20 cellular contexts compared by ENCODE assay signal in genomic region chr9:69817202-69817601, GRCh38. TPM values are rescaled to one million over a fixed set of nuclear protein-coding genes. Genes with fewer than 3 reads are reported as not detected.
DNase-seq lines count a peak whose midpoint lies in the region; ATAC-seq, FAIRE-seq and TF ChIP-seq lines count a peak whose summit lies in the region.
"Had no signal": no experiment of that assay in that cellular context is flagged by ENCODE, and none has a peak within 500 bp of the region (broad histone marks: within the 10 kb centered on the region; RNA-seq: fewer than 3 reads in every experiment).

No MANE protein-coding gene starts in this region.

- no peaks in the 10 kb centered on the region for H3K9me3 ChIP-seq in keratinocyte (ENCODE audit: control insufficient read depth, low read depth, low read length)

- H3K9me1 ChIP-seq in keratinocyte (ENCODE audit: control insufficient read depth, extremely low read depth, insufficient read depth, low read length): no peaks in the 10 kb centered on the region

- H3K4me3 Mint-ChIP-seq in T-helper 2 cell treated with Interferon-gamma antibody and Interleukin-4, amounts not matched to agents 5 μg/mL and 100 μg/mL, for 36 hours: peak overlapping the region; percentile 58
- peak overlapping the region; percentile 22; the same call in 1 of the 2 replicates for H3K4me3 Mint-ChIP-seq in HFFc6
- H3K4me3 Mint-ChIP-seq: CD4-positive, alpha-beta memory T cell had no signal

- peak overlapping the region; percentile 46 for H2AFZ ChIP-seq in keratinocyte (ENCODE audit: control insufficient read depth, low read length)

- dilution Hi-C loops in keratinocyte (cut with MboI; ENCODE audit: extremely low pct_ligation_motif_present, low sequenced_read_pairs): no loop called here

- H3K4me1 Mint-ChIP-seq in T-helper 2 cell treated with Interferon-gamma antibody and Interleukin-4, amounts not matched to agents 5 μg/mL and 100 μg/mL, for 36 hours (ENCODE audit: low read depth): peaks cover 78% of the 10 kb centered on the region
- H3K4me1 Mint-ChIP-seq in HFFc6 (ENCODE audit: low read depth): peaks cover 69% of the 10 kb centered on the region

- ATAC-seq in SK-N-SH treated with all-trans-retinoic acid at 6 μM for 48 hours: peak; percentile 79
- ATAC-seq: HCT116 had no signal

- H3K4me2 ChIP-seq in keratinocyte (ENCODE audit: control insufficient read depth, extremely low read depth, insufficient read depth, low read depth, low read length): no peak overlapping the region

- H3K27me3 Mint-ChIP-seq in T-helper 2 cell treated with Interferon-gamma antibody and Interleukin-4, amounts not matched to agents 5 μg/mL and 100 μg/mL, for 36 hours (ENCODE audit: low read depth): peaks cover 4% of the 10 kb centered on the region
- H3K27me3 Mint-ChIP-seq in HFFc6 (ENCODE audit: insufficient read depth): peaks cover 2% of the 10 kb centered on the region; the same call in 1 of the 2 replicates

- H3K27ac Mint-ChIP-seq in T-helper 2 cell treated with Interferon-gamma antibody and Interleukin-4, amounts not matched to agents 5 μg/mL and 100 μg/mL, for 36 hours: no peak overlapping the region
- H3K27ac Mint-ChIP-seq in HFFc6: peak overlapping the region; percentile 34; the same call in 1 of the 2 replicates
- H3K27ac Mint-ChIP-seq: CD4-positive, alpha-beta memory T cell had no signal

- no peaks in the 10 kb centered on the region for H3K9me3 Mint-ChIP-seq in T-helper 2 cell treated with Interferon-gamma antibody and Interleukin-4, amounts not matched to agents 5 μg/mL and 100 μg/mL, for 36 hours
- H3K9me3 Mint-ChIP-seq in HFFc6: no peaks in the 10 kb centered on the region

- no peak for FAIRE-seq in keratinocyte (lab: Jason Lieb, UNC)

- no peak for DNase-seq in T-helper 2 cell treated with Interferon-gamma antibody and Interleukin-4, amounts not matched to agents 5 μg/mL and 100 μg/mL, for 36 hours (ENCODE audit: low spot score)
- DNase-seq in T-helper 2 cell (no peak), HFFc6 (no peak), keratinocyte (ENCODE audit: low read depth, low spot score) (no peak), DMS53 (lab: John Stamatoyannopoulos, UW) (no peak), NCI-H187 (lab: John Stamatoyannopoulos, UW) (no peak)
- DNase-seq in activated effector memory CD4-positive, alpha-beta T cell treated with anti-CD3 and anti-CD28 coated beads, Interleukin-2, amount 50 U/mL, for 16 hours: no peak
- DNase-seq: Calu3; CD4-positive, alpha-beta memory T cell; NCI-H1417; NCI-H187 treated with DMSO at 0.1 percent for 48 hours; NCI-H2227 treated with DMSO at 0.1 percent for 48 hours; NCI-H524; NCI-H82; OCI-M1; SHP77 had no signal

- H4K20me1 ChIP-seq in keratinocyte (ENCODE audit: control insufficient read depth, extremely low read depth, insufficient read depth, low read length): no peaks in the 10 kb centered on the region

- no peaks in the 10 kb centered on the region for H3K4me1 ChIP-seq in keratinocyte (ENCODE audit: control insufficient read depth, extremely low read depth, insufficient read depth, low read length)

- no peaks in the 10 kb centered on the region for H3K36me3 ChIP-seq in keratinocyte (ENCODE audit: control insufficient read depth in 2 of 2, extremely low read depth in 1 of 2, insufficient read depth in 2 of 2, low read length in 2 of 2)

- H3K9ac ChIP-seq in keratinocyte (ENCODE audit: control insufficient read depth, extremely low read depth, insufficient read depth, low read length): no peak overlapping the region

- TF ChIP-seq CTCF in HFFc6 (IDR thresholded peaks at IDR 0.05): no peak
- no peak for TF ChIP-seq CTCF in keratinocyte (optimal IDR thresholded peaks at IDR 0.05 in 1 of 3, IDR thresholded peaks at IDR 0.05 in 1 of 3, conservative IDR thresholded peaks at IDR 0.05 in 1 of 3; ENCODE audit: extremely low read depth in 1 of 3, insufficient read depth in 2 of 3, low read length in 3 of 3)

- no peaks in the 10 kb centered on the region for H3K27me3 ChIP-seq in keratinocyte (ENCODE audit: control insufficient read depth, extremely low read depth, insufficient read depth, low read length)

- no peak overlapping the region for H3K27ac ChIP-seq in keratinocyte (ENCODE audit: control insufficient read depth, insufficient read depth, low read length)
- H3K27ac ChIP-seq: 22Rv1 had no signal

- no peak overlapping the region for H3K4me3 ChIP-seq in keratinocyte (ENCODE audit: control insufficient read depth in 2 of 3, extremely low read depth in 1 of 3, insufficient read depth in 2 of 3, low read depth in 1 of 3, low read length in 3 of 3)

- peaks cover 8% of the 10 kb centered on the region for H3K36me3 Mint-ChIP-seq in T-helper 2 cell treated with Interferon-gamma antibody and Interleukin-4, amounts not matched to agents 5 μg/mL and 100 μg/mL, for 36 hours (ENCODE audit: low read depth)
- no peaks in the 10 kb centered on the region; the same call in 1 of the 2 replicates for H3K36me3 Mint-ChIP-seq in HFFc6 (ENCODE audit: low read depth)
- H3K36me3 Mint-ChIP-seq: CD4-positive, alpha-beta memory T cell had no signal

- no peaks in the 10 kb centered on the region for H3K79me2 ChIP-seq in keratinocyte (ENCODE audit: control insufficient read depth, insufficient read depth, low read length)

TF ChIP-seq in SK-N-SH treated with all-trans-retinoic acid at 6 μM for 48 hours, 23 proteins besides CTCF, POLR2A, EP300 and RAD21 (continues in another document):
- TF ChIP-seq GLIS3 (CRISPR knock-in tag; IDR thresholded peaks at IDR 0.05) (no peak), ZNF70 (CRISPR knock-in tag; IDR thresholded peaks at IDR 0.05) (no peak), TCF4 (CRISPR knock-in tag; IDR thresholded peaks at IDR 0.05; ENCODE audit: borderline replicate concordance) (peak; percentile 85), OSR1 (CRISPR knock-in tag; IDR thresholded peaks at IDR 0.05) (no peak), ESRRG (CRISPR knock-in tag; IDR thresholded peaks at IDR 0.05) (no peak), ZFP3 (CRISPR knock-in tag; IDR thresholded peaks at IDR 0.05) (no peak), ISL1 (CRISPR knock-in tag; IDR thresholded peaks at IDR 0.05) (peak; percentile 27; the same call in 1 of the 2 replicates), CSRNP3 (CRISPR knock-in tag; IDR thresholded peaks at IDR 0.05) (no peak), TOX (CRISPR knock-in tag; IDR thresholded peaks at IDR 0.05; ENCODE audit: borderline replicate concordance) (no peak)
- TF ChIP-seq, protein P1, sequence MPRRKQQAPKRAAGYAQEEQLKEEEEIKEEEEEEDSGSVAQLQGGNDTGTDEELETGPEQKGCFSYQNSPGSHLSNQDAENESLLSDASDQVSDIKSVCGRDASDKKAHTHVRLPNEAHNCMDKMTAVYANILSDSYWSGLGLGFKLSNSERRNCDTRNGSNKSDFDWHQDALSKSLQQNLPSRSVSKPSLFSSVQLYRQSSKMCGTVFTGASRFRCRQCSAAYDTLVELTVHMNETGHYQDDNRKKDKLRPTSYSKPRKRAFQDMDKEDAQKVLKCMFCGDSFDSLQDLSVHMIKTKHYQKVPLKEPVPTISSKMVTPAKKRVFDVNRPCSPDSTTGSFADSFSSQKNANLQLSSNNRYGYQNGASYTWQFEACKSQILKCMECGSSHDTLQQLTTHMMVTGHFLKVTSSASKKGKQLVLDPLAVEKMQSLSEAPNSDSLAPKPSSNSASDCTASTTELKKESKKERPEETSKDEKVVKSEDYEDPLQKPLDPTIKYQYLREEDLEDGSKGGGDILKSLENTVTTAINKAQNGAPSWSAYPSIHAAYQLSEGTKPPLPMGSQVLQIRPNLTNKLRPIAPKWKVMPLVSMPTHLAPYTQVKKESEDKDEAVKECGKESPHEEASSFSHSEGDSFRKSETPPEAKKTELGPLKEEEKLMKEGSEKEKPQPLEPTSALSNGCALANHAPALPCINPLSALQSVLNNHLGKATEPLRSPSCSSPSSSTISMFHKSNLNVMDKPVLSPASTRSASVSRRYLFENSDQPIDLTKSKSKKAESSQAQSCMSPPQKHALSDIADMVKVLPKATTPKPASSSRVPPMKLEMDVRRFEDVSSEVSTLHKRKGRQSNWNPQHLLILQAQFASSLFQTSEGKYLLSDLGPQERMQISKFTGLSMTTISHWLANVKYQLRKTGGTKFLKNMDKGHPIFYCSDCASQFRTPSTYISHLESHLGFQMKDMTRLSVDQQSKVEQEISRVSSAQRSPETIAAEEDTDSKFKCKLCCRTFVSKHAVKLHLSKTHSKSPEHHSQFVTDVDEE (CRISPR knock-in tag; IDR thresholded peaks at IDR 0.05): peak; percentile 78

RNA-seq across cellular contexts. Expression of gene CFAP95, which starts 3.4 kb away (rescaled TPM):
- under 1 TPM in 1 of 6 experiments, not detected in 5; 0.32 TPM for total RNA-seq in HFFc6 (2021; fragmentation: NEBNext Ultra II Directional; extraction: Animal tissue kit (Norgen Biotek cat#: 25700))
- polyA plus RNA-seq in keratinocyte: 0.08 TPM in 1 of 3 replicates, not detected in the others
- polyA plus RNA-seq in keratinocyte (2011; ENCODE audit: low read depth): not detected
- not detected in 2 replicates for polyA plus RNA-seq in keratinocyte (2011; cell fraction: cytosol; rRNA removed)
- polyA plus RNA-seq in keratinocyte (2011; cell fraction: nucleus; rRNA removed): not detected in 2 replicates
- not detected in 2 replicates for polyA plus RNA-seq in keratinocyte (2012; ENCODE audit: low replicate concordance)
- not detected in 3 replicates for polyA minus RNA-seq in keratinocyte
- not detected for polyA minus RNA-seq in keratinocyte (2011; cell fraction: cytosol; rRNA and poly(A)+ RNA removed)
- polyA minus RNA-seq in keratinocyte (2011; cell fraction: nucleus; rRNA and poly(A)+ RNA removed): not detected in 2 replicates
- total RNA-seq: CD4-positive, alpha-beta memory T cell; RPMI7951 had no signal
- polyA plus RNA-seq: CD4-positive, alpha-beta memory T cell had no signal

RNA-seq across cellular contexts. Expression of gene PTAR1, which starts 57.4 kb away (rescaled TPM):
- 10 to 100 TPM; 49.8 to 61.3 (median 55.3) TPM for total RNA-seq in HFFc6 (2021; fragmentation: NEBNext Ultra II Directional; extraction: Animal tissue kit (Norgen Biotek cat#: 25700))
- polyA plus RNA-seq in keratinocyte: 10.4 to 15.5 TPM (median 11.5 TPM) in 3 replicates
- 4.5 TPM for polyA plus RNA-seq in keratinocyte (2011; ENCODE audit: low read depth)
- polyA plus RNA-seq in keratinocyte (2011; cell fraction: cytosol; rRNA removed): 4.9 and 7.9 TPM in 2 replicates
- polyA plus RNA-seq in keratinocyte (2011; cell fraction: nucleus; rRNA removed): 20.7 and 28.4 TPM in 2 replicates
- 6.8 and 13.8 TPM in 2 replicates for polyA plus RNA-seq in keratinocyte (2012; ENCODE audit: low replicate concordance)
- polyA minus RNA-seq in keratinocyte: 11.8 to 48.7 TPM (median 41.5 TPM) in 3 replicates
- polyA minus RNA-seq in keratinocyte (2011; cell fraction: cytosol; rRNA and poly(A)+ RNA removed): 15.0 TPM
- 33.1 and 53.0 TPM in 2 replicates for polyA minus RNA-seq in keratinocyte (2011; cell fraction: nucleus; rRNA and poly(A)+ RNA removed)
